16 cellular contexts compared by ENCODE assay signal in the genomic region with DNA sequence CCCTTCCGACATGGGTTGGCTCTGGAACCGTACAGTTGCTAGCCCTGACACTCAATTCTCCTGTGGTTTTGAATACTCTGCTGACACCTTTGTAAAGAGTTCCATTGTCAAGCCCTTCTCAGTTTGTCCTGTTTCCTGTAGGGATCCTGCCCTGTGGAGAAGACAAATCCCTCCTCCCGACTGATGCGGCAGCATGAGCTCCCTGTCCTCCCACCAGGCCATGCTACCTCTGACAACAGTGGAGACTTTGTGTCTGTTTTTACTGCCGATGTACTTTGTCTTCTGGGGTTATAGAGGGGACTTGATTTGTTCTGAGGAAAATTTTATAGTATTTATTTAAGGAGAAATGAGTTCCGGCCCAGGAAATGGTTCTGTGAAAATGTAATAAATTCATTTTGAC.
DNase-seq lines count a peak whose midpoint lies in the region; ATAC-seq and TF ChIP-seq lines count a peak whose summit lies in the region.
"Had no signal": no experiment of that assay in that cellular context is flagged by ENCODE, and none has a peak within 500 bp of the region (broad histone marks: within the 10 kb centered on the region; RNA-seq: fewer than 3 reads in every experiment).

No MANE protein-coding gene starts in this region.

- H3K27me3 ChIP-seq in layer of hippocampus (ENCODE audit: control insufficient read depth, insufficient read depth, low read length) (no peaks in the 10 kb centered on the region), parathyroid adenoma (ENCODE audit: control insufficient read depth, insufficient read depth, low read length) (no peaks in the 10 kb centered on the region)
- H3K27me3 ChIP-seq: BE2C had no signal

- peak overlapping the region; percentile 25 for H3K27ac ChIP-seq in layer of hippocampus (ENCODE audit: low read depth, low read length)
- peak overlapping the region; percentile 66 for H3K27ac ChIP-seq in parathyroid adenoma
- H3K27ac ChIP-seq: A549, GM23248 had no signal

- DNase-seq in LoVo (ENCODE audit: low spot score) = peak; percentile 15
- no peak for DNase-seq in foreskin fibroblast
- DNase-seq in NCI-H2081 treated with DMSO at 0.1 percent for 48 hours (lab: John Stamatoyannopoulos, UW) = no peak
- DNase-seq: BE2C; Caco-2; CD8-positive, alpha-beta memory T cell; DND-41; GDM1; GM23248 had no signal

- no peaks in the 10 kb centered on the region for H3K9me3 ChIP-seq in parathyroid adenoma (ENCODE audit: control insufficient read depth, low read length)
- H3K9me3 ChIP-seq: BE2C had no signal

- no peaks in the 10 kb centered on the region for H3K36me3 ChIP-seq in parathyroid adenoma (ENCODE audit: control insufficient read depth, insufficient read depth, low read length)
- H3K36me3 ChIP-seq: BE2C had no signal

- no peak overlapping the region for H3K9ac ChIP-seq in parathyroid adenoma
- H3K9ac ChIP-seq: GM23248 had no signal

- no peak overlapping the region for H2AFZ ChIP-seq in parathyroid adenoma
- H2AFZ ChIP-seq: GM23248 had no signal

- no peak for TF ChIP-seq CTCF in parathyroid adenoma (IDR thresholded peaks at IDR 0.05)
- TF ChIP-seq CTCF in foreskin fibroblast (IDR thresholded peaks at IDR 0.05; ENCODE audit: low read depth, low read length) = no peak

- ATAC-seq in GM21786 (IDR thresholded peaks at IDR 0.05; ENCODE audit: unreplicated experiment) (no peak), HG02798 (IDR thresholded peaks at IDR 0.05; ENCODE audit: poor library complexity, unreplicated experiment) (no peak)
- ATAC-seq: A549, HCT116, HepG2 had no signal

- H3K4me2 ChIP-seq in parathyroid adenoma (ENCODE audit: low read length) = peak overlapping the region; percentile 57
- H3K4me2 ChIP-seq: A549 had no signal

- H3K79me2 ChIP-seq in parathyroid adenoma = peaks cover 60% of the 10 kb centered on the region

- peaks cover 27% of the 10 kb centered on the region for H3K4me1 ChIP-seq in parathyroid adenoma
- H3K4me1 ChIP-seq: A549, BE2C had no signal

- H3K4me3 ChIP-seq in parathyroid adenoma (ENCODE audit: low read depth, low read length) = peak overlapping the region; percentile 23
- no peak overlapping the region for H3K4me3 ChIP-seq in foreskin fibroblast (ENCODE audit: low read depth in 1 of 2, low read length in 2 of 2)
- H3K4me3 ChIP-seq: A549, GM23248 had no signal
